Comparison of ENCODE assay signal across 1 cellular context in the genomic region with DNA sequence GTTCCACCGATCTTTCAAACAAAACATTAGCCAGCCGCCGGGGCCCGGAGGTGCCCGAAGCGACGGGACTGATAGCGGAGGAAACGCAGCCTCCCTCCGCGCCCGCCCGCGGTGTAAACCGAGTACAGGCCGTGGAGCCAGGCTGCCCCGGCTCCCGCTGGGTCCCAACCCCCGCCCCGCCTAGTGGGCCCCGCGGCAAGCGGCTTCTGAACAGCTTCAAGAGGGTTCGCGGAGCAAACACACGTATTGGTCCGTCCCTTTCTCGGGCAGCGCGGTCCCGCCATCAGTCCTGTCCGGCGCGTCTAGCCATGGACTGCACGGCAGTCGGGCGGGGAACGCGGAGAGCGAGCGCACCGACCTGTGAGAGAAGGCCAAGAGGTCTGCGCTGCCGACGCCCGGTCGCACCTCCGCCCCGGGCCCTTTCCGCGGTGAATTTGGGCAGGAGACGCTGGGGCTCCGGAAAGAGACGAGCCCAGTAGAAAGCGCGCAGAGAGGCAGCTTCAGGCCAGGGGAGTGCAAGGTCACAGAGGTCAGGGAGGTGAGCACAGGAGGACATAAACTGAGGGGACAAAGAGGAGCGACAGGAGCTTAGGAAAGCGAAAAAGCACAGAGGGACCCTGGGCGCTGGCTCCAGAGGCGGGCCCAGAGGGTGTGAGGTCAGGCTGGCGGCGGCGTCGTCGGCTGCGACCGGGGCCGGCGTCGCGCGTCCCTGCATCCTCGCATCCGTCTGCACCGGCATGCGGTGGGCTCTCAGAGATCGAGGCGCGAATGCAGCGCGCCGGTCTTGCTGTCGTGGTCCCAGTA.
TF ChIP-seq lines count a peak whose summit lies in the region.

No MANE protein-coding gene starts in this region.

TF ChIP-seq in WTC11, 78 proteins besides CTCF, POLR2A, EP300 and RAD21 (continued from another document and continues in another):
- TF ChIP-seq, protein P1, sequence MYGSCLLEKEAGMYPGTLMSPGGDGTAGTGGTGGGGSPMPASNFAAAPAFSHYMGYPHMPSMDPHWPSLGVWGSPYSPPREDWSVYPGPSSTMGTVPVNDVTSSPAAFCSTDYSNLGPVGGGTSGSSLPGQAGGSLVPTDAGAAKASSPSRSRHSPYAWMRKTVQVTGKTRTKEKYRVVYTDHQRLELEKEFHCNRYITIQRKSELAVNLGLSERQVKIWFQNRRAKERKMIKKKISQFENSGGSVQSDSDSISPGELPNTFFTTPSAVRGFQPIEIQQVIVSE (CRISPR knock-in tag; IDR thresholded peaks at IDR 0.05; ENCODE audit: borderline replicate concordance): no peak
- TF ChIP-seq, protein P2, sequence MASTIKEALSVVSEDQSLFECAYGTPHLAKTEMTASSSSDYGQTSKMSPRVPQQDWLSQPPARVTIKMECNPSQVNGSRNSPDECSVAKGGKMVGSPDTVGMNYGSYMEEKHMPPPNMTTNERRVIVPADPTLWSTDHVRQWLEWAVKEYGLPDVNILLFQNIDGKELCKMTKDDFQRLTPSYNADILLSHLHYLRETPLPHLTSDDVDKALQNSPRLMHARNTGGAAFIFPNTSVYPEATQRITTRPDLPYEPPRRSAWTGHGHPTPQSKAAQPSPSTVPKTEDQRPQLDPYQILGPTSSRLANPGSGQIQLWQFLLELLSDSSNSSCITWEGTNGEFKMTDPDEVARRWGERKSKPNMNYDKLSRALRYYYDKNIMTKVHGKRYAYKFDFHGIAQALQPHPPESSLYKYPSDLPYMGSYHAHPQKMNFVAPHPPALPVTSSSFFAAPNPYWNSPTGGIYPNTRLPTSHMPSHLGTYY (CRISPR knock-in tag; IDR thresholded peaks at IDR 0.05): no peak
- TF ChIP-seq GABPB1 (CRISPR knock-in tag; IDR thresholded peaks at IDR 0.05) (no peak), ZNF232 (CRISPR knock-in tag; IDR thresholded peaks at IDR 0.05) (peak; percentile 82), GTF2I (CRISPR knock-in tag; conservative IDR thresholded peaks at IDR 0.05) (no peak), CBFB (CRISPR knock-in tag; IDR thresholded peaks at IDR 0.05; ENCODE audit: low read depth) (no peak), ZNF121 (CRISPR knock-in tag; IDR thresholded peaks at IDR 0.05) (peak; percentile 32; the same call in 1 of the 2 replicates), RORB (CRISPR knock-in tag; IDR thresholded peaks at IDR 0.05) (no peak), KAT7 (CRISPR knock-in tag; IDR thresholded peaks at IDR 0.05; ENCODE audit: borderline replicate concordance) (peak; percentile 75; the same call in 1 of the 2 replicates), RELA (CRISPR knock-in tag; IDR thresholded peaks at IDR 0.05; ENCODE audit: borderline replicate concordance) (peak; percentile 77; the same call in 1 of the 2 replicates), EMX1 (CRISPR knock-in tag; IDR thresholded peaks at IDR 0.05) (no peak), NFYB (CRISPR knock-in tag; conservative IDR thresholded peaks at IDR 0.05; ENCODE audit: low read depth) (peak; percentile 29; the same call in 1 of the 2 replicates), ESRRA (CRISPR knock-in tag; IDR thresholded peaks at IDR 0.05; ENCODE audit: borderline replicate concordance) (peak; percentile 91; the same call in 1 of the 2 replicates), CREM (CRISPR knock-in tag; IDR thresholded peaks at IDR 0.05) (no peak; the same call in 1 of the 2 replicates), MYBL2 (CRISPR knock-in tag; IDR thresholded peaks at IDR 0.05) (peak; percentile 59; the same call in 1 of the 2 replicates), ZNF671 (CRISPR knock-in tag; IDR thresholded peaks at IDR 0.05) (no peak), JAZF1 (CRISPR knock-in tag; IDR thresholded peaks at IDR 0.05) (no peak), FOXP1 (CRISPR knock-in tag; IDR thresholded peaks at IDR 0.05; ENCODE audit: borderline replicate concordance) (peak; percentile 89), TP53 (CRISPR knock-in tag; IDR thresholded peaks at IDR 0.05) (peak; percentile 81), TCF7 (CRISPR knock-in tag; IDR thresholded peaks at IDR 0.05; ENCODE audit: low read depth) (0 out of 2 replicates have a peak, but pooled peaks have one; percentile 28), GRHL2 (CRISPR knock-in tag; IDR thresholded peaks at IDR 0.05; ENCODE audit: insufficient replicate concordance, severe bottlenecking) (no peak), NR1H2 (CRISPR knock-in tag; IDR thresholded peaks at IDR 0.05) (peak; percentile 61; the same call in 1 of the 2 replicates), TEAD1 (CRISPR knock-in tag; IDR thresholded peaks at IDR 0.05) (peak; percentile 91), OVOL2 (CRISPR knock-in tag; IDR thresholded peaks at IDR 0.05; ENCODE audit: borderline replicate concordance) (no peak), ZNF219 (CRISPR knock-in tag; IDR thresholded peaks at IDR 0.05; ENCODE audit: borderline replicate concordance) (peak; percentile 92), ZNF396 (CRISPR knock-in tag; IDR thresholded peaks at IDR 0.05; ENCODE audit: borderline replicate concordance) (no peak)
- TF ChIP-seq, protein P3, sequence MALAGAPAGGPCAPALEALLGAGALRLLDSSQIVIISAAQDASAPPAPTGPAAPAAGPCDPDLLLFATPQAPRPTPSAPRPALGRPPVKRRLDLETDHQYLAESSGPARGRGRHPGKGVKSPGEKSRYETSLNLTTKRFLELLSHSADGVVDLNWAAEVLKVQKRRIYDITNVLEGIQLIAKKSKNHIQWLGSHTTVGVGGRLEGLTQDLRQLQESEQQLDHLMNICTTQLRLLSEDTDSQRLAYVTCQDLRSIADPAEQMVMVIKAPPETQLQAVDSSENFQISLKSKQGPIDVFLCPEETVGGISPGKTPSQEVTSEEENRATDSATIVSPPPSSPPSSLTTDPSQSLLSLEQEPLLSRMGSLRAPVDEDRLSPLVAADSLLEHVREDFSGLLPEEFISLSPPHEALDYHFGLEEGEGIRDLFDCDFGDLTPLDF (CRISPR knock-in tag; IDR thresholded peaks at IDR 0.05): peak; percentile 86; the same call in 1 of the 2 replicates
- TF ChIP-seq, protein P4, sequence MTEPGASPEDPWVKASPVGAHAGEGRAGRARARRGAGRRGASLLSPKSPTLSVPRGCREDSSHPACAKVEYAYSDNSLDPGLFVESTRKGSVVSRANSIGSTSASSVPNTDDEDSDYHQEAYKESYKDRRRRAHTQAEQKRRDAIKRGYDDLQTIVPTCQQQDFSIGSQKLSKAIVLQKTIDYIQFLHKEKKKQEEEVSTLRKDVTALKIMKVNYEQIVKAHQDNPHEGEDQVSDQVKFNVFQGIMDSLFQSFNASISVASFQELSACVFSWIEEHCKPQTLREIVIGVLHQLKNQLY (CRISPR knock-in tag; IDR thresholded peaks at IDR 0.05): no peak
- TF ChIP-seq, protein P5, sequence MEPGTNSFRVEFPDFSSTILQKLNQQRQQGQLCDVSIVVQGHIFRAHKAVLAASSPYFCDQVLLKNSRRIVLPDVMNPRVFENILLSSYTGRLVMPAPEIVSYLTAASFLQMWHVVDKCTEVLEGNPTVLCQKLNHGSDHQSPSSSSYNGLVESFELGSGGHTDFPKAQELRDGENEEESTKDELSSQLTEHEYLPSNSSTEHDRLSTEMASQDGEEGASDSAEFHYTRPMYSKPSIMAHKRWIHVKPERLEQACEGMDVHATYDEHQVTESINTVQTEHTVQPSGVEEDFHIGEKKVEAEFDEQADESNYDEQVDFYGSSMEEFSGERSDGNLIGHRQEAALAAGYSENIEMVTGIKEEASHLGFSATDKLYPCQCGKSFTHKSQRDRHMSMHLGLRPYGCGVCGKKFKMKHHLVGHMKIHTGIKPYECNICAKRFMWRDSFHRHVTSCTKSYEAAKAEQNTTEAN (CRISPR knock-in tag; IDR thresholded peaks at IDR 0.05): peak; percentile 73; the same call in 1 of the 2 replicates
- TF ChIP-seq, protein P6, sequence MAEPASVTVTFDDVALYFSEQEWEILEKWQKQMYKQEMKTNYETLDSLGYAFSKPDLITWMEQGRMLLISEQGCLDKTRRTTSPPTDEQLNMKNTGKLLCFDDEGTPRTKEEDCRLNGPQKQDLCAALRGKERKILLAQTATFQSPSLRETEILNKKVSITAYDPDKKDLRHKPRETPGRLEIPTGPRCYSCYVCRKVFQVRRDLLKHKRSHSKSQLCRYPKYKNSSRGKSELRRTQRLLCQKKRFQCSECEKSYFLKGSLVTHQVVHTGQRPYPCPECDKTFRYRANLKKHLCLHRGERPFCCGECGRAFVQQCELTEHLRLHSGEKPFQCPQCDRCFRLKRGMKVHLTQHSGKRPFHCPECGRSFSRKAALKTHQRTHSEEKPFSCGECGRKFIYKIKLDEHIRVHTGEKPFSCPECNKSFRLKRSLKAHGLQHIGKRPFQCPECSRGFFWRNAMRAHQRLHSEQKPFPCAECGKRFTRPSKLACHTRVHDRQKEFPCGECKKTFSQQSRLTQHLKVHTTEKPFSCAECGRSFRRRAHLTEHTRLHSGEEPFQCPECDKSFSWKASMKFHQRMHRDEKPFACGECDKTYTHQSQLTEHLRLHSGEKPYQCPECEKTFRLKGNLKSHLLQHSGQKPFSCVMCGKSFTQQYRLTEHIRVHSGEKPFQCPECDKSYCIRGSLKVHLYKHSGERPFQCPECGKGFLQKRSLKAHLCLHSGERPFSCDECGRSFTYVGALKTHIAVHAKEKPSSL (CRISPR knock-in tag; conservative IDR thresholded peaks at IDR 0.05): no peak
- TF ChIP-seq, protein P7, sequence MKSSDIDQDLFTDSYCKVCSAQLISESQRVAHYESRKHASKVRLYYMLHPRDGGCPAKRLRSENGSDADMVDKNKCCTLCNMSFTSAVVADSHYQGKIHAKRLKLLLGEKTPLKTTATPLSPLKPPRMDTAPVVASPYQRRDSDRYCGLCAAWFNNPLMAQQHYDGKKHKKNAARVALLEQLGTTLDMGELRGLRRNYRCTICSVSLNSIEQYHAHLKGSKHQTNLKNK (CRISPR knock-in tag; IDR thresholded peaks at IDR 0.05): no peak
- TF ChIP-seq, protein P8, sequence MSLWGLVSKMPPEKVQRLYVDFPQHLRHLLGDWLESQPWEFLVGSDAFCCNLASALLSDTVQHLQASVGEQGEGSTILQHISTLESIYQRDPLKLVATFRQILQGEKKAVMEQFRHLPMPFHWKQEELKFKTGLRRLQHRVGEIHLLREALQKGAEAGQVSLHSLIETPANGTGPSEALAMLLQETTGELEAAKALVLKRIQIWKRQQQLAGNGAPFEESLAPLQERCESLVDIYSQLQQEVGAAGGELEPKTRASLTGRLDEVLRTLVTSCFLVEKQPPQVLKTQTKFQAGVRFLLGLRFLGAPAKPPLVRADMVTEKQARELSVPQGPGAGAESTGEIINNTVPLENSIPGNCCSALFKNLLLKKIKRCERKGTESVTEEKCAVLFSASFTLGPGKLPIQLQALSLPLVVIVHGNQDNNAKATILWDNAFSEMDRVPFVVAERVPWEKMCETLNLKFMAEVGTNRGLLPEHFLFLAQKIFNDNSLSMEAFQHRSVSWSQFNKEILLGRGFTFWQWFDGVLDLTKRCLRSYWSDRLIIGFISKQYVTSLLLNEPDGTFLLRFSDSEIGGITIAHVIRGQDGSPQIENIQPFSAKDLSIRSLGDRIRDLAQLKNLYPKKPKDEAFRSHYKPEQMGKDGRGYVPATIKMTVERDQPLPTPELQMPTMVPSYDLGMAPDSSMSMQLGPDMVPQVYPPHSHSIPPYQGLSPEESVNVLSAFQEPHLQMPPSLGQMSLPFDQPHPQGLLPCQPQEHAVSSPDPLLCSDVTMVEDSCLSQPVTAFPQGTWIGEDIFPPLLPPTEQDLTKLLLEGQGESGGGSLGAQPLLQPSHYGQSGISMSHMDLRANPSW (CRISPR knock-in tag; conservative IDR thresholded peaks at IDR 0.05; ENCODE audit: low read depth): no peak
- TF ChIP-seq, protein P9, sequence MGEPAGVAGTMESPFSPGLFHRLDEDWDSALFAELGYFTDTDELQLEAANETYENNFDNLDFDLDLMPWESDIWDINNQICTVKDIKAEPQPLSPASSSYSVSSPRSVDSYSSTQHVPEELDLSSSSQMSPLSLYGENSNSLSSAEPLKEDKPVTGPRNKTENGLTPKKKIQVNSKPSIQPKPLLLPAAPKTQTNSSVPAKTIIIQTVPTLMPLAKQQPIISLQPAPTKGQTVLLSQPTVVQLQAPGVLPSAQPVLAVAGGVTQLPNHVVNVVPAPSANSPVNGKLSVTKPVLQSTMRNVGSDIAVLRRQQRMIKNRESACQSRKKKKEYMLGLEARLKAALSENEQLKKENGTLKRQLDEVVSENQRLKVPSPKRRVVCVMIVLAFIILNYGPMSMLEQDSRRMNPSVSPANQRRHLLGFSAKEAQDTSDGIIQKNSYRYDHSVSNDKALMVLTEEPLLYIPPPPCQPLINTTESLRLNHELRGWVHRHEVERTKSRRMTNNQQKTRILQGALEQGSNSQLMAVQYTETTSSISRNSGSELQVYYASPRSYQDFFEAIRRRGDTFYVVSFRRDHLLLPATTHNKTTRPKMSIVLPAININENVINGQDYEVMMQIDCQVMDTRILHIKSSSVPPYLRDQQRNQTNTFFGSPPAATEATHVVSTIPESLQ (CRISPR knock-in tag; IDR thresholded peaks at IDR 0.05): 0 out of 2 replicates have a peak, but pooled peaks have one; percentile 70
- TF ChIP-seq, protein P10, sequence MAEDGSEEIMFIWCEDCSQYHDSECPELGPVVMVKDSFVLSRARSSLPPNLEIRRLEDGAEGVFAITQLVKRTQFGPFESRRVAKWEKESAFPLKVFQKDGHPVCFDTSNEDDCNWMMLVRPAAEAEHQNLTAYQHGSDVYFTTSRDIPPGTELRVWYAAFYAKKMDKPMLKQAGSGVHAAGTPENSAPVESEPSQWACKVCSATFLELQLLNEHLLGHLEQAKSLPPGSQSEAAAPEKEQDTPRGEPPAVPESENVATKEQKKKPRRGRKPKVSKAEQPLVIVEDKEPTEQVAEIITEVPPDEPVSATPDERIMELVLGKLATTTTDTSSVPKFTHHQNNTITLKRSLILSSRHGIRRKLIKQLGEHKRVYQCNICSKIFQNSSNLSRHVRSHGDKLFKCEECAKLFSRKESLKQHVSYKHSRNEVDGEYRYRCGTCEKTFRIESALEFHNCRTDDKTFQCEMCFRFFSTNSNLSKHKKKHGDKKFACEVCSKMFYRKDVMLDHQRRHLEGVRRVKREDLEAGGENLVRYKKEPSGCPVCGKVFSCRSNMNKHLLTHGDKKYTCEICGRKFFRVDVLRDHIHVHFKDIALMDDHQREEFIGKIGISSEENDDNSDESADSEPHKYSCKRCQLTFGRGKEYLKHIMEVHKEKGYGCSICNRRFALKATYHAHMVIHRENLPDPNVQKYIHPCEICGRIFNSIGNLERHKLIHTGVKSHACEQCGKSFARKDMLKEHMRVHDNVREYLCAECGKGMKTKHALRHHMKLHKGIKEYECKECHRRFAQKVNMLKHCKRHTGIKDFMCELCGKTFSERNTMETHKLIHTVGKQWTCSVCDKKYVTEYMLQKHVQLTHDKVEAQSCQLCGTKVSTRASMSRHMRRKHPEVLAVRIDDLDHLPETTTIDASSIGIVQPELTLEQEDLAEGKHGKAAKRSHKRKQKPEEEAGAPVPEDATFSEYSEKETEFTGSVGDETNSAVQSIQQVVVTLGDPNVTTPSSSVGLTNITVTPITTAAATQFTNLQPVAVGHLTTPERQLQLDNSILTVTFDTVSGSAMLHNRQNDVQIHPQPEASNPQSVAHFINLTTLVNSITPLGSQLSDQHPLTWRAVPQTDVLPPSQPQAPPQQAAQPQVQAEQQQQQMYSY (CRISPR knock-in tag; IDR thresholded peaks at IDR 0.05): peak; percentile 35; the same call in 1 of the 2 replicates
- TF ChIP-seq, protein P11, sequence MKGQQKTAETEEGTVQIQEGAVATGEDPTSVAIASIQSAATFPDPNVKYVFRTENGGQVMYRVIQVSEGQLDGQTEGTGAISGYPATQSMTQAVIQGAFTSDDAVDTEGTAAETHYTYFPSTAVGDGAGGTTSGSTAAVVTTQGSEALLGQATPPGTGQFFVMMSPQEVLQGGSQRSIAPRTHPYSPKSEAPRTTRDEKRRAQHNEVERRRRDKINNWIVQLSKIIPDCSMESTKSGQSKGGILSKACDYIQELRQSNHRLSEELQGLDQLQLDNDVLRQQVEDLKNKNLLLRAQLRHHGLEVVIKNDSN (CRISPR knock-in tag; IDR thresholded peaks at IDR 0.05): peak; percentile 78
- TF ChIP-seq, protein P12, sequence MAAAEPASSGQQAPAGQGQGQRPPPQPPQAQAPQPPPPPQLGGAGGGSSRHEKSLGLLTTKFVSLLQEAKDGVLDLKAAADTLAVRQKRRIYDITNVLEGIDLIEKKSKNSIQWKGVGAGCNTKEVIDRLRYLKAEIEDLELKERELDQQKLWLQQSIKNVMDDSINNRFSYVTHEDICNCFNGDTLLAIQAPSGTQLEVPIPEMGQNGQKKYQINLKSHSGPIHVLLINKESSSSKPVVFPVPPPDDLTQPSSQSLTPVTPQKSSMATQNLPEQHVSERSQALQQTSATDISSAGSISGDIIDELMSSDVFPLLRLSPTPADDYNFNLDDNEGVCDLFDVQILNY (CRISPR knock-in tag; IDR thresholded peaks at IDR 0.05): peak; percentile 25; the same call in 1 of the 2 replicates
